Comparison of ENCODE assay signal across 8 cellular contexts in genomic region chr17:47188266-47188665, GRCh38. TPM values are rescaled to one million over a fixed set of nuclear protein-coding genes. Genes with fewer than 3 reads are reported as not detected.
DNase-seq lines count a peak whose midpoint lies in the region; ATAC-seq and TF ChIP-seq lines count a peak whose summit lies in the region.

No MANE protein-coding gene starts in this region.

- TF ChIP-seq CTCF in OCI-LY1 (IDR thresholded peaks at IDR 0.05; ENCODE audit: low read length) (no peak), liver (IDR thresholded peaks at IDR 0.05; ENCODE audit: low read depth, low read length, missing input control) (no peak), tibial nerve (IDR thresholded peaks at IDR 0.05) (no peak)

- 3% methylated on average over 6 of the region's 6 CpGs for WGBS in liver
- 1 to 2% methylated on average over 6 of the region's 6 CpGs for WGBS in tibial nerve, 2 donors

- H3K4me3 Mint-ChIP-seq in central memory CD8-positive, alpha-beta T cell, result peak overlapping the region; percentile 89

- H3K27ac Mint-ChIP-seq in central memory CD8-positive, alpha-beta T cell (ENCODE audit: low read depth), result peak overlapping the region; percentile 95

- TF ChIP-seq POLR2A in tibial nerve (IDR thresholded peaks at IDR 0.05), result no peak

- H3K4me3 ChIP-seq in OCI-LY1 (ENCODE audit: low read depth, low read length, poor library complexity, severe bottlenecking) (peak overlapping the region; percentile 94), liver (ENCODE audit: low read depth in 1 of 3, low read length in 3 of 3) (peak overlapping the region; percentile 77 to 87 (median 82)), tibial nerve (peak overlapping the region; percentile 60 to 78 (median 72))

- H4K20me1 ChIP-seq in OCI-LY1 (ENCODE audit: insufficient read depth, low read length), result no peaks in the 10 kb centered on the region

- no peak for TF ChIP-seq RAD21 in liver (IDR thresholded peaks at IDR 0.05)

- H3K9ac ChIP-seq in OCI-LY1 (ENCODE audit: low read length) (peak overlapping the region; percentile 99), liver (ENCODE audit: low read depth in 1 of 2, low read length in 2 of 2) (peak overlapping the region; percentile 97 to 98)

- peak overlapping the region; percentile 88 for H3K27ac ChIP-seq in OCI-LY1 (ENCODE audit: low read depth, low read length, poor library complexity, severe bottlenecking)
- peak overlapping the region; percentile 94 to 99 for H3K27ac ChIP-seq in liver (ENCODE audit: low read depth in 1 of 2, low read length in 2 of 2)
- peak overlapping the region; percentile 82 to 95 (median 90) for H3K27ac ChIP-seq in tibial nerve

- H3K36me3 ChIP-seq in OCI-LY1 (ENCODE audit: insufficient read depth, low read length) (peaks cover 40% of the 10 kb centered on the region), liver (ENCODE audit: control insufficient read depth in 4 of 4, insufficient read depth in 3 of 4, low read depth in 1 of 4, low read length in 3 of 4) (no peaks in the 10 kb centered on the region), tibial nerve (no peaks in the 10 kb centered on the region)

- H3K36me3 Mint-ChIP-seq in central memory CD8-positive, alpha-beta T cell (ENCODE audit: insufficient read depth), result peaks cover 12% of the 10 kb centered on the region

- peak; percentile 20 for DNase-seq in activated CD4-positive, alpha-beta T cell treated with anti-CD3 and anti-CD28 coated beads for 48 hours
- DNase-seq in activated CD4-positive, alpha-beta T cell treated with anti-CD3 and anti-CD28 coated beads for 1 hour, result no peak
- no peak for DNase-seq in central memory CD8-positive, alpha-beta T cell (ENCODE audit: low spot score in 2 of 2)
- DNase-seq in tibial nerve (ENCODE audit: low spot score in 2 of 2) (peak in 1 of 2 donors; percentile 26), cortex of kidney (lab: John Stamatoyannopoulos, UW) (no peak)

- H3K27me3 ChIP-seq in OCI-LY1 (ENCODE audit: insufficient read depth, low read length) (no peaks in the 10 kb centered on the region), liver (ENCODE audit: control insufficient read depth in 4 of 4, insufficient read depth in 4 of 4, low read length in 3 of 4) (no peaks in the 10 kb centered on the region), tibial nerve (no peaks in the 10 kb centered on the region)

- H3K9me2 ChIP-seq in OCI-LY1 (ENCODE audit: low read depth, low read length), result no peaks in the 10 kb centered on the region

- H3K4me1 Mint-ChIP-seq in central memory CD8-positive, alpha-beta T cell, result peaks cover 49% of the 10 kb centered on the region

- H3K9me3 Mint-ChIP-seq in central memory CD8-positive, alpha-beta T cell, result no peaks in the 10 kb centered on the region

- no peak for ATAC-seq in central memory CD8-positive, alpha-beta T cell (replicated peaks; ENCODE audit: extremely low read depth, poor library complexity, severe bottlenecking)
- no peak for ATAC-seq in GM21717 (IDR thresholded peaks at IDR 0.05; ENCODE audit: unreplicated experiment)

- H3K27me3 Mint-ChIP-seq in central memory CD8-positive, alpha-beta T cell, result no peaks in the 10 kb centered on the region

- H3F3A ChIP-seq in OCI-LY1 (ENCODE audit: insufficient read depth, low read length), result 0 out of 2 replicates have a peak, but pooled peaks cover 4% of the 10 kb centered on the region

- H3K4me2 ChIP-seq in OCI-LY1 (ENCODE audit: low read length), result peak overlapping the region; percentile 92

- TF ChIP-seq EP300 in tibial nerve (IDR thresholded peaks at IDR 0.05), result no peak

- H3K4me1 ChIP-seq in OCI-LY1 (ENCODE audit: insufficient read depth, low read length, severe bottlenecking), result peaks cover 62% of the 10 kb centered on the region
- peaks cover 4 to 13% (median 9%) of the 10 kb centered on the region in 4 donors for H3K4me1 ChIP-seq in liver (ENCODE audit: control insufficient read depth in 4 of 4, insufficient read depth in 4 of 4, low read length in 3 of 4)
- peaks cover 0 to 53% (median 29%) of the 10 kb centered on the region in 4 donors for H3K4me1 ChIP-seq in tibial nerve

- H3K79me2 ChIP-seq in OCI-LY1 (ENCODE audit: insufficient read depth, low read length), result peaks cover 56% of the 10 kb centered on the region

- no peak overlapping the region for H2AFZ ChIP-seq in OCI-LY1 (ENCODE audit: low read length)

- H3K9me3 ChIP-seq in OCI-LY1 (ENCODE audit: low read length) (0 out of 2 replicates have a peak, but pooled peaks cover 5% of the 10 kb centered on the region), liver (ENCODE audit: control insufficient read depth in 4 of 4, low read length in 3 of 4) (no peaks in the 10 kb centered on the region), tibial nerve (no peaks in the 10 kb centered on the region)

TF ChIP-seq in liver, 16 proteins besides CTCF, POLR2A, EP300 and RAD21:
- no peak for TF ChIP-seq ZBTB33 (IDR thresholded peaks at IDR 0.05)
- no peak for TF ChIP-seq GABPA (IDR thresholded peaks at IDR 0.05 in 1 of 2, conservative IDR thresholded peaks at IDR 0.05 in 1 of 2)
- no peak for TF ChIP-seq REST (IDR thresholded peaks at IDR 0.05)
- TF ChIP-seq MAX (IDR thresholded peaks at IDR 0.05), result no peak
- TF ChIP-seq FOXA2 (IDR thresholded peaks at IDR 0.05), result no peak
- no peak for TF ChIP-seq SP1 (IDR thresholded peaks at IDR 0.05)

RNA-seq across cellular contexts. Expression of gene CDC27, which starts 0.8 kb away (rescaled TPM):
- total RNA-seq in liver (100 to 1,000 TPM in 1 of 2 donors, 10 to 100 TPM in 1; 30.6 to 148 TPM), tibial nerve (10 to 100 TPM; 38.7 to 87.6 (median 64.5) TPM)
- 10 to 100 TPM; 16.8 to 23.6 TPM for polyA plus RNA-seq in liver

RNA-seq across cellular contexts. Expression of gene MYL4, which starts 20.9 kb away (rescaled TPM):
- total RNA-seq in liver (100 to 1,000 TPM in 1 of 2 donors, not detected in 1; 215 TPM), tibial nerve (1 to 10 TPM in 1 of 4 donors, not detected in 3; 1.5 TPM)
- under 1 TPM; 0.19 to 0.22 TPM for polyA plus RNA-seq in liver
